ENCODE assay signal across 1 cellular context in the genomic region with DNA sequence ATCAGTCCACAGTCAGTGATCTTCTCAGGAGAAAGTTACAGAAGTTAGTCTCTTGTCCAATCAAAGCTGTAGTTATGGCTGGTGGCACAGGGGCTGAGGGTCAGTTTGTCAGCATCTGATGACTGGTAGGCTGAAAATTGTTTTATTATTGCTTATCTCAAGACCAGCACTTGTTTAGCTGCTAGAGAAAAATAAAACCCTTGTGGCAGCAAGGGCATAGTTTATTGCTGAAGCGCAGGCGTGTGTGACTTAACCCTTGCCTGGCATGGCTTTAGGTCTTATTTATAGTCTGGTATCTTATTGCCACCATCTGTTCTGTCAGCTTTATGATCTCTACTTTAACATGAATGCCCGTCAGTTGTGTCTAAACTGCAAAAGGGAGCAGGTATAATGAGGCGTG.
TF ChIP-seq lines count a peak whose summit lies in the region.

No MANE protein-coding gene starts in this region.

TF ChIP-seq in H1, 55 proteins besides CTCF, POLR2A, EP300 and RAD21 (continued from another document):
- no peak for TF ChIP-seq CHD7 (IDR thresholded peaks at IDR 0.05; ENCODE audit: insufficient replicate concordance, low read length)
- no peak for TF ChIP-seq ATF3 (IDR thresholded peaks at IDR 0.05; ENCODE audit: insufficient read depth, low read depth, low read length)
- TF ChIP-seq E2F6 (IDR thresholded peaks at IDR 0.05) = no peak
- no peak for TF ChIP-seq ASH2L (IDR thresholded peaks at IDR 0.05; ENCODE audit: low read length)
- TF ChIP-seq SP4 (IDR thresholded peaks at IDR 0.05; ENCODE audit: low read length) = no peak
- TF ChIP-seq EGR1 (IDR thresholded peaks at IDR 0.05; ENCODE audit: borderline replicate concordance, low read depth, low read length) = no peak
- TF ChIP-seq CREB1 (IDR thresholded peaks at IDR 0.05) = no peak
- no peak for TF ChIP-seq ATF2 (IDR thresholded peaks at IDR 0.05; ENCODE audit: low read length)
- no peak for TF ChIP-seq EZH2 (IDR thresholded peaks at IDR 0.05; ENCODE audit: low read depth, low read length, severe bottlenecking)
